18 cellular contexts compared by ENCODE assay signal in genomic region chr1:85615536-85615935, GRCh38.
"Had no signal": no experiment of that assay in that cellular context is flagged by ENCODE, and none has a peak within 500 bp of the region (broad histone marks: within the 10 kb centered on the region; RNA-seq: fewer than 3 reads in every experiment).

No MANE protein-coding gene starts in this region.

- H2AFZ ChIP-seq: parathyroid adenoma had no signal

- H3K27me3 ChIP-seq: heart left ventricle, thyroid gland, upper lobe of left lung, uterus had no signal

- H3K27ac ChIP-seq: epithelial cell of prostate, esophagus muscularis mucosa, heart left ventricle, left ventricle myocardium inferior, lower lobe of right lung, parathyroid adenoma, prostate gland, thyroid gland, upper lobe of left lung, uterus had no signal

- H3K4me3 Mint-ChIP-seq: effector memory CD8-positive, alpha-beta T cell; naive B cell; nephron had no signal

- ATAC-seq: effector memory CD8-positive, alpha-beta T cell; heart left ventricle; lower lobe of right lung had no signal

- H3K4me2 ChIP-seq: smooth muscle cell had no signal

- H3K27me3 Mint-ChIP-seq: effector memory CD8-positive, alpha-beta T cell had no signal

- H3K4me1 ChIP-seq: parathyroid adenoma, prostate gland, uterus had no signal

- H3K9me3 ChIP-seq: esophagus muscularis mucosa, heart left ventricle, left ventricle myocardium inferior, lower lobe of right lung, prostate gland, thyroid gland, upper lobe of left lung, uterus had no signal

- H3K79me2 ChIP-seq: parathyroid adenoma had no signal

- DNase-seq: effector memory CD8-positive, alpha-beta T cell; left ventricle myocardium inferior; lower lobe of right lung; mesendoderm; naive B cell; occipital lobe; stimulated activated CD4-positive, alpha-beta T cell treated with anti-CD3 and anti-CD28 coated beads, Interleukin-2, amount 100 ng/mL, for 48 hours; stimulated activated naive CD4-positive, alpha-beta T cell treated with Interleukin-2 at 50 U/mL for 16 hours; uterus had no signal

- H3K9ac ChIP-seq: parathyroid adenoma had no signal

- H3K4me3 ChIP-seq: esophagus muscularis mucosa, lower lobe of right lung, prostate gland, smooth muscle cell, thyroid gland, upper lobe of left lung, uterus had no signal

- H3K27ac Mint-ChIP-seq: effector memory CD8-positive, alpha-beta T cell; naive B cell; nephron had no signal

- H3K36me3 ChIP-seq: esophagus muscularis mucosa, heart left ventricle, lower lobe of right lung, prostate gland, thyroid gland, upper lobe of left lung, uterus had no signal
